In the genomic region with DNA sequence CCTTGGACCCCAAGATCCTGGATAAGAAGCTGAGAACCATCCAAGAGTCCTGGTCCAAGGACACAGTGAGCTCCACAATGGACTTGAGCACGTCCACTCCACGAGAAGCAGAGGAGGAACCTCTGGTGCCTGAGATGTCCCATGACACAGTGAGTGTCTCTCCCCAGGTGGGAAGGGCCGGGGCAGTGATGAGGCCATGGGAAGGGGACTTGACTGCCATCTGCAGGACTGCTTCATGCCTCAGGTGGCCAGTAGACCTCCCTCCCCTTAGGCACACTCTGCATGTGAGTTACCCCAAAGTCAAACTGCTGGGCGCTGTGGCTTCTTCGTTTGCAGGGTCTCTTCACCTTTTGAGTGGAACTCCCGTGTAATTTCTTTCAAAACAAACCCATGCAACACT, we compare ENCODE assay signal across 2 cellular contexts.
TF ChIP-seq lines count a peak whose summit lies in the region.

No MANE protein-coding gene starts in this region.

TF ChIP-seq in SK-N-SH, 30 proteins besides CTCF, POLR2A, EP300 and RAD21 (continued from another document):
- TF ChIP-seq, protein P1, sequence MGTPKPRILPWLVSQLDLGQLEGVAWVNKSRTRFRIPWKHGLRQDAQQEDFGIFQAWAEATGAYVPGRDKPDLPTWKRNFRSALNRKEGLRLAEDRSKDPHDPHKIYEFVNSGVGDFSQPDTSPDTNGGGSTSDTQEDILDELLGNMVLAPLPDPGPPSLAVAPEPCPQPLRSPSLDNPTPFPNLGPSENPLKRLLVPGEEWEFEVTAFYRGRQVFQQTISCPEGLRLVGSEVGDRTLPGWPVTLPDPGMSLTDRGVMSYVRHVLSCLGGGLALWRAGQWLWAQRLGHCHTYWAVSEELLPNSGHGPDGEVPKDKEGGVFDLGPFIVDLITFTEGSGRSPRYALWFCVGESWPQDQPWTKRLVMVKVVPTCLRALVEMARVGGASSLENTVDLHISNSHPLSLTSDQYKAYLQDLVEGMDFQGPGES (IDR thresholded peaks at IDR 0.05; ENCODE audit: low read depth, low read length), result no peak
- TF ChIP-seq FOXM1 (IDR thresholded peaks at IDR 0.05; ENCODE audit: low read depth) (no peak), TEAD4 (IDR thresholded peaks at IDR 0.05; ENCODE audit: borderline replicate concordance, insufficient read depth) (no peak), SIN3A (IDR thresholded peaks at IDR 0.05; ENCODE audit: borderline replicate concordance, low read depth, low read length) (no peak), NRF1 (IDR thresholded peaks at IDR 0.05; ENCODE audit: low read depth, low read length) (no peak), ELF1 (IDR thresholded peaks at IDR 0.05) (no peak)

TF ChIP-seq in SK-N-SH treated with all-trans-retinoic acid at 6 μM for 48 hours, 23 proteins besides CTCF, POLR2A, EP300 and RAD21 (continued from another document):
- no peak for TF ChIP-seq POU6F1 (CRISPR knock-in tag; IDR thresholded peaks at IDR 0.05; ENCODE audit: borderline replicate concordance, low read depth)
- TF ChIP-seq, protein P2, sequence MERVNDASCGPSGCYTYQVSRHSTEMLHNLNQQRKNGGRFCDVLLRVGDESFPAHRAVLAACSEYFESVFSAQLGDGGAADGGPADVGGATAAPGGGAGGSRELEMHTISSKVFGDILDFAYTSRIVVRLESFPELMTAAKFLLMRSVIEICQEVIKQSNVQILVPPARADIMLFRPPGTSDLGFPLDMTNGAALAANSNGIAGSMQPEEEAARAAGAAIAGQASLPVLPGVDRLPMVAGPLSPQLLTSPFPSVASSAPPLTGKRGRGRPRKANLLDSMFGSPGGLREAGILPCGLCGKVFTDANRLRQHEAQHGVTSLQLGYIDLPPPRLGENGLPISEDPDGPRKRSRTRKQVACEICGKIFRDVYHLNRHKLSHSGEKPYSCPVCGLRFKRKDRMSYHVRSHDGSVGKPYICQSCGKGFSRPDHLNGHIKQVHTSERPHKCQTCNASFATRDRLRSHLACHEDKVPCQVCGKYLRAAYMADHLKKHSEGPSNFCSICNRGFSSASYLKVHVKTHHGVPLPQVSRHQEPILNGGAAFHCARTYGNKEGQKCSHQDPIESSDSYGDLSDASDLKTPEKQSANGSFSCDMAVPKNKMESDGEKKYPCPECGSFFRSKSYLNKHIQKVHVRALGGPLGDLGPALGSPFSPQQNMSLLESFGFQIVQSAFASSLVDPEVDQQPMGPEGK (CRISPR knock-in tag; IDR thresholded peaks at IDR 0.05; ENCODE audit: borderline replicate concordance), result no peak
- no peak for TF ChIP-seq CSDC2 (CRISPR knock-in tag; IDR thresholded peaks at IDR 0.05)
- no peak for TF ChIP-seq TOX (CRISPR knock-in tag; IDR thresholded peaks at IDR 0.05; ENCODE audit: borderline replicate concordance)
- no peak for TF ChIP-seq PPARA (CRISPR knock-in tag; IDR thresholded peaks at IDR 0.05; ENCODE audit: borderline replicate concordance)
- TF ChIP-seq ESRRG (CRISPR knock-in tag; IDR thresholded peaks at IDR 0.05), result no peak
